In the genomic region with DNA sequence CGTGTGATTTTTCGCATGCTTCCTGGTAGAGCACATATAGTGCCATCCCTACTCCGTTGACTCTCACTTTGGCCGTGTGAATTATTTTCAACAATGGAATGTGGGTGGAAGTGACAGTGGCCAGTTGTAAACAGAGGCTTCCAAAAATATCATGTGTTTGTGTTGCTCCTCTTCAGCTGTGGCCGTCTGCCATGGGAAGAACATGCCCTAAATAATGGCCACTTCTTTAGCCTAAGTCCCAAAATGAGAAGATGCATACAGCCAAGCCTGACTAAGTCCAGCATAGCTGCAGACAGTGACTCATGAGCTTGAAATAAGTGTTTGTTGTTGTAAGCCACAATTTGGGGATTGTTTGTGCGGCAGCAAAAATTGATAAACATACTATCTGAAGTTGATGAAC, we compare ENCODE assay signal across 25 cellular contexts. TPM values are rescaled to one million over a fixed set of nuclear protein-coding genes. Genes with fewer than 3 reads are reported as not detected.
DNase-seq lines count a peak whose midpoint lies in the region; ATAC-seq, FAIRE-seq and TF ChIP-seq lines count a peak whose summit lies in the region.
"Had no signal": no experiment of that assay in that cellular context is flagged by ENCODE, and none has a peak within 500 bp of the region (broad histone marks: within the 10 kb centered on the region; RNA-seq: fewer than 3 reads in every experiment).

No MANE protein-coding gene starts in this region.

- POLR2A ChIA-PET in HCT116 (lab: Charles Lee) (no interaction called here), K562 (lab: Yijun Ruan, JAX) (interaction anchor here (1.0 kb wide), 1 partner anchor 167 kb away, joined by 3 read pairs; no protein-coding TSS in a partner anchor)
- POLR2A ChIA-PET in activated CD8-positive, alpha-beta T cell treated with anti-CD3 and anti-CD28 coated beads, Interleukin-2, amount 10 ng/mL, durations not matched to agents 7 days and 5 days (lab: Charles Lee) = interaction anchor here (1.1 kb wide), 1 partner anchor 165 kb away, joined by 3 read pairs; no protein-coding TSS in a partner anchor

- no peaks in the 10 kb centered on the region for H3K9me1 ChIP-seq in K562 (ENCODE audit: control insufficient read depth, insufficient read depth, low read length)

- H3K27me3 Mint-ChIP-seq in activated CD8-positive, alpha-beta T cell treated with anti-CD3 and anti-CD28 coated beads, Interleukin-2, amount 10 ng/mL, durations not matched to agents 7 days and 5 days (ENCODE audit: low read depth) = peaks cover 7% of the 10 kb centered on the region

- WGBS in K562 (ENCODE audit: insufficient coverage, low coverage, missing lambda C conversion rate) = 12% methylated on average over 6 of the region's 6 CpGs

- H3K36me3 ChIP-seq in HCT116 (ENCODE audit: control insufficient read depth in 1 of 2, insufficient read depth in 2 of 2, low read length in 2 of 2) = no peaks in the 10 kb centered on the region
- H3K36me3 ChIP-seq in K562 (ENCODE audit: control insufficient read depth, insufficient read depth, low read length) = no peaks in the 10 kb centered on the region
- no peaks in the 10 kb centered on the region for H3K36me3 ChIP-seq in skeletal muscle tissue (ENCODE audit: control insufficient read depth in 3 of 3, insufficient read depth in 3 of 3, low read length in 3 of 3)
- H3K36me3 ChIP-seq: ascending aorta, esophagus squamous epithelium, heart right ventricle, left lung, Peyer's patch, suprapubic skin, vagina had no signal

- peak overlapping the region; percentile 20 for H2AFZ ChIP-seq in HCT116 (ENCODE audit: low read depth, low read length, poor library complexity, severe bottlenecking)
- no peak overlapping the region for H2AFZ ChIP-seq in K562 (ENCODE audit: low read depth, low read length)
- H2AFZ ChIP-seq: parathyroid adenoma had no signal

- no peak overlapping the region for H3K27ac Mint-ChIP-seq in activated CD8-positive, alpha-beta T cell treated with anti-CD3 and anti-CD28 coated beads, Interleukin-2, amount 10 ng/mL, durations not matched to agents 7 days and 5 days
- H3K27ac Mint-ChIP-seq: activated CD8-positive, alpha-beta memory T cell treated with anti-CD3 and anti-CD28 coated beads, Interleukin-2, amount 10 ng/mL, durations not matched to agents 7 days and 5 days; activated naive CD4-positive, alpha-beta T cell treated with anti-CD3 and anti-CD28 coated beads, Interleukin-2, amount 50 U/mL, for 24 hours; CD4-positive, alpha-beta T cell; nephron progenitor cell had no signal

- H3K27me3 ChIP-seq in HCT116 (ENCODE audit: insufficient read depth, low read length) (no peaks in the 10 kb centered on the region), K562 (ENCODE audit: control insufficient read depth in 2 of 2, insufficient read depth in 2 of 2, low read length in 2 of 2) (no peaks in the 10 kb centered on the region; a peak in 1 of 5 replicates), skeletal muscle tissue (ENCODE audit: control insufficient read depth in 3 of 3, insufficient read depth in 3 of 3, low read length in 3 of 3) (no peaks in the 10 kb centered on the region)
- H3K27me3 ChIP-seq: ascending aorta, esophagus squamous epithelium, heart right ventricle, left lung, Peyer's patch, suprapubic skin, vagina had no signal

- TF ChIP-seq RAD21 in HCT116 (IDR thresholded peaks at IDR 0.05; ENCODE audit: low read depth) = no peak
- TF ChIP-seq RAD21 in K562 (CRISPR knock-in tag; conservative IDR thresholded peaks at IDR 0.05 in 1 of 2, IDR thresholded peaks at IDR 0.05 in 1 of 2) = no peak

- intact Hi-C loops in HCT116 (cut with micrococcal nuclease) = no loop called here
- intact Hi-C loops in K562 (cut with micrococcal nuclease) = no loop called here
- intact Hi-C loops in left cardiac atrium (cut with DNase I) = loop anchor here (10.0 kb wide), 2 partner anchors 48 to 58 kb away; no protein-coding TSS in a partner anchor

- H3K4me3 Mint-ChIP-seq in activated CD8-positive, alpha-beta T cell treated with anti-CD3 and anti-CD28 coated beads, Interleukin-2, amount 10 ng/mL, durations not matched to agents 7 days and 5 days = no peak overlapping the region
- H3K4me3 Mint-ChIP-seq: activated CD8-positive, alpha-beta memory T cell treated with anti-CD3 and anti-CD28 coated beads, Interleukin-2, amount 10 ng/mL, durations not matched to agents 7 days and 5 days; activated naive CD4-positive, alpha-beta T cell treated with anti-CD3 and anti-CD28 coated beads, Interleukin-2, amount 50 U/mL, for 24 hours; CD4-positive, alpha-beta T cell; nephron progenitor cell had no signal

- in situ Hi-C loops in K562 (cut with MboI) = no loop called here

- no peak overlapping the region for H3K27ac ChIP-seq in HCT116 (ENCODE audit: low read depth, low read length)
- no peak overlapping the region for H3K27ac ChIP-seq in K562 (ENCODE audit: extremely low read depth, low read depth, low read length)
- H3K27ac ChIP-seq in skeletal muscle tissue (ENCODE audit: low read depth, low read length) = no peak overlapping the region
- H3K27ac ChIP-seq: ascending aorta, esophagus squamous epithelium, left lung, parathyroid adenoma, Peyer's patch, suprapubic skin, vagina had no signal

- no peak for ATAC-seq in HCT116
- ATAC-seq in K562 = peak; percentile 41; the same call in 2 of the 3 replicates
- ATAC-seq in left cardiac atrium = peak; percentile 78 to 85
- no peak for ATAC-seq in activated CD8-positive, alpha-beta T cell treated with anti-CD3 and anti-CD28 coated beads, Interleukin-2, amount 10 ng/mL, durations not matched to agents 7 days and 5 days
- ATAC-seq: left lung had no signal

- H3K4me2 ChIP-seq in HCT116 (ENCODE audit: low read length) = no peak overlapping the region
- H3K4me2 ChIP-seq in K562 (ENCODE audit: insufficient read depth, low read length) = no peak overlapping the region
- H3K4me2 ChIP-seq: SK-N-SH had no signal

- H3K9me3 Mint-ChIP-seq in activated CD8-positive, alpha-beta T cell treated with anti-CD3 and anti-CD28 coated beads, Interleukin-2, amount 10 ng/mL, durations not matched to agents 7 days and 5 days (ENCODE audit: insufficient read depth) = peaks cover 12% of the 10 kb centered on the region
- H3K9me3 Mint-ChIP-seq: activated naive CD4-positive, alpha-beta T cell treated with anti-CD3 and anti-CD28 coated beads, Interleukin-2, amount 50 U/mL, for 24 hours had no signal

- TF ChIP-seq POLR2A in HCT116 (IDR thresholded peaks at IDR 0.05; ENCODE audit: borderline replicate concordance, extremely low read depth, insufficient read depth, insufficient read length) (no peak), K562 (conservative IDR thresholded peaks at IDR 0.05) (no peak)

- CTCF ChIA-PET in HCT116 (lab: Charles Lee) = no interaction called here
- CTCF ChIA-PET in K562 (lab: Yijun Ruan, JAX; ENCODE audit: low intra/inter-chr PET ratio) = no interaction called here
- CTCF ChIA-PET in activated CD8-positive, alpha-beta T cell treated with anti-CD3 and anti-CD28 coated beads, Interleukin-2, amount 10 ng/mL, durations not matched to agents 7 days and 5 days (lab: Charles Lee) = interaction anchor here (1.6 kb wide), 1 partner anchor 186 kb away, joined by 3 read pairs; no protein-coding TSS in a partner anchor

- RAD21 ChIA-PET in HCT116 (lab: Charles Lee; ENCODE audit: low non-redundant PET in 1 of 2, low total read pairs in 2 of 2, uncharacterized antibody in 2 of 2, unreplicated experiment in 2 of 2) = no interaction called here

- H4K20me1 ChIP-seq in HCT116 (ENCODE audit: insufficient read depth) = no peaks in the 10 kb centered on the region
- H4K20me1 ChIP-seq in K562 (replicated peaks; ENCODE audit: control insufficient read depth, insufficient read depth, low read length) = no peaks in the 10 kb centered on the region

- H3K9ac ChIP-seq in HCT116 (ENCODE audit: low read length) = no peak overlapping the region
- no peak overlapping the region for H3K9ac ChIP-seq in K562 (ENCODE audit: insufficient read depth in 1 of 2, low read depth in 2 of 2, low read length in 2 of 2)
- H3K9ac ChIP-seq in skeletal muscle tissue (ENCODE audit: low read depth in 1 of 3, low read length in 3 of 3) = no peak overlapping the region
- H3K9ac ChIP-seq: parathyroid adenoma, SK-N-SH had no signal

- BruUV-seq in HCT116 (replicated peaks; lab: Mats Ljungman, UMichigan) = no TSS peak
- BruUV-seq in K562 (replicated peaks; lab: Mats Ljungman, UMichigan) = no TSS peak

- TF ChIP-seq EP300 in K562 (IDR thresholded peaks at IDR 0.05; ENCODE audit: low read length) = no peak

- H3K4me1 Mint-ChIP-seq in activated CD8-positive, alpha-beta T cell treated with anti-CD3 and anti-CD28 coated beads, Interleukin-2, amount 10 ng/mL, durations not matched to agents 7 days and 5 days (ENCODE audit: low read depth) = peaks cover 29% of the 10 kb centered on the region
- H3K4me1 Mint-ChIP-seq: nephron progenitor cell had no signal

- FAIRE-seq in K562 (lab: Jason Lieb, UNC) = no peak

- H3K79me2 ChIP-seq in HCT116 (ENCODE audit: insufficient read depth, low read length) = no peaks in the 10 kb centered on the region
- H3K79me2 ChIP-seq in K562 (ENCODE audit: control insufficient read depth, insufficient read depth, low read length) = no peaks in the 10 kb centered on the region
- H3K79me2 ChIP-seq: parathyroid adenoma had no signal

- H3K9me2 ChIP-seq in HCT116 (ENCODE audit: insufficient read depth) = no peaks in the 10 kb centered on the region
- H3K9me2 ChIP-seq: SK-N-SH had no signal

- TF ChIP-seq CTCF in HCT116 (IDR thresholded peaks at IDR 0.05 in 2 of 3, conservative IDR thresholded peaks at IDR 0.05 in 1 of 3; ENCODE audit: borderline replicate concordance in 1 of 3, insufficient read depth in 1 of 3, low read depth in 2 of 3, low read length in 2 of 3) (no peak), K562 (IDR thresholded peaks at IDR 0.05 in 2 of 3, conservative IDR thresholded peaks at IDR 0.05 in 1 of 3; ENCODE audit: insufficient read depth in 2 of 3, low read depth in 1 of 3, low read length in 3 of 3) (no peak)

- H3K36me3 Mint-ChIP-seq in activated CD8-positive, alpha-beta T cell treated with anti-CD3 and anti-CD28 coated beads, Interleukin-2, amount 10 ng/mL, durations not matched to agents 7 days and 5 days (ENCODE audit: low read depth) = peaks cover 12% of the 10 kb centered on the region
- H3K36me3 Mint-ChIP-seq: activated naive CD4-positive, alpha-beta T cell treated with anti-CD3 and anti-CD28 coated beads, Interleukin-2, amount 50 U/mL, for 24 hours had no signal

- no peaks in the 10 kb centered on the region for H3K4me1 ChIP-seq in HCT116 (ENCODE audit: control insufficient read depth in 1 of 2, insufficient read depth in 2 of 2, low read length in 2 of 2)
- no peaks in the 10 kb centered on the region for H3K4me1 ChIP-seq in K562 (replicated peaks in 1 of 2; ENCODE audit: control insufficient read depth in 2 of 2, insufficient read depth in 2 of 2, low read length in 2 of 2)
- peaks cover 0 to 6% (median 5%) of the 10 kb centered on the region in 3 donors for H3K4me1 ChIP-seq in skeletal muscle tissue (ENCODE audit: control insufficient read depth in 3 of 3, insufficient read depth in 3 of 3, low read length in 3 of 3)
- H3K4me1 ChIP-seq: ascending aorta, heart right ventricle, left lung, parathyroid adenoma, suprapubic skin, vagina had no signal

- H3K9me3 ChIP-seq in HCT116 (ENCODE audit: control insufficient read depth in 1 of 2, insufficient read depth in 1 of 2, low read depth in 1 of 2, low read length in 2 of 2) = peaks cover 0 to 3% of the 10 kb centered on the region in 2 experiments; a peak in 1 of 4 replicates
- no peaks in the 10 kb centered on the region for H3K9me3 ChIP-seq in K562 (replicated peaks; ENCODE audit: control insufficient read depth, insufficient read depth, low read depth, low read length)
- H3K9me3 ChIP-seq in skeletal muscle tissue (ENCODE audit: control insufficient read depth in 3 of 3, low read length in 3 of 3) = no peaks in the 10 kb centered on the region
- H3K9me3 ChIP-seq: ascending aorta, esophagus squamous epithelium, heart right ventricle, Peyer's patch, SK-N-SH, suprapubic skin, vagina had no signal

- H3K4me3 ChIP-seq in HCT116 (replicated peaks in 1 of 2; ENCODE audit: low read depth in 1 of 2, low read length in 2 of 2) (no peak overlapping the region), K562 (no peak overlapping the region), skeletal muscle tissue (ENCODE audit: low read length in 3 of 3) (peak overlapping the region in 2 of 3 donors; percentile 6 to 22)
- H3K4me3 ChIP-seq: ascending aorta, esophagus squamous epithelium, heart right ventricle, left lung, Peyer's patch, suprapubic skin, vagina had no signal

- DNase-seq in HCT116 (ENCODE audit: low read depth, low spot score) (no peak), K562 (ENCODE audit: extremely low read depth in 1 of 4, low spot score in 3 of 4) (no peak), left cardiac atrium (peak; percentile 30), EL (no peak)
- no peak for DNase-seq in activated CD8-positive, alpha-beta T cell treated with anti-CD3 and anti-CD28 coated beads, Interleukin-2, amount 10 ng/mL, durations not matched to agents 7 days and 5 days
- no peak for DNase-seq in stimulated activated naive CD4-positive, alpha-beta T cell (lab: John Stamatoyannopoulos, UW)
- DNase-seq: activated CD4-positive, alpha-beta T cell treated with anti-CD3 and anti-CD28 coated beads for 48 hours; activated CD8-positive, alpha-beta memory T cell treated with anti-CD3 and anti-CD28 coated beads, Interleukin-2, amount 10 ng/mL, durations not matched to agents 7 days and 5 days; CD4-positive, alpha-beta T cell; DMS153; effector memory CD4-positive, alpha-beta T cell; esophagus squamous epithelium; heart right ventricle; left lung; NCI-H510A treated with DMSO at 0.1 percent for 48 hours; nephron progenitor cell; Peyer's patch; SK-N-SH; T-helper 2 cell had no signal

RNA-seq across cellular contexts. Expression of a gene that starts 8.9 kb away (rescaled TPM):
- total RNA-seq in HCT116 (2021; ENCODE audit: unreplicated experiment) = 54.7 TPM
- polyA plus RNA-seq in HCT116 (2012) = 15.3 and 21.2 TPM in 2 replicates
- total RNA-seq in K562 (2011; cell fraction: chromatin; rRNA removed; ENCODE audit: low replicate concordance) = 11.9 and 27.4 TPM in 2 replicates
- 9.7 and 13.2 TPM in 2 replicates for total RNA-seq in K562 (2011; cell fraction: nucleolus; rRNA removed)
- total RNA-seq in K562 (2011; cell fraction: nucleoplasm; rRNA removed) = 30.3 and 39.2 TPM in 2 replicates
- 23.4 and 26.3 TPM in 2 replicates for total RNA-seq in K562 (2014; rRNA removed)
- 54.1 and 64.5 TPM in 2 replicates for total RNA-seq in K562 (2014; rRNA removed; fragmentation: Illumina TruSeq; extraction: Trizol)
- total RNA-seq in K562 (2015; rRNA removed; fragmentation: Illumina TruSeq; extraction: Trizol) = 44.8 and 48.8 TPM in 2 replicates
- total RNA-seq in K562 (2021) = 49.6 and 53.0 TPM in 2 replicates
- polyA plus RNA-seq in K562 (2011; rRNA removed) = 36.6 and 42.8 TPM in 2 replicates
- 5.4 and 19.0 TPM in 2 replicates for polyA plus RNA-seq in K562 (2011; cell fraction: cytosol; rRNA removed)
- polyA plus RNA-seq in K562 (2011; cell fraction: nucleus; rRNA removed) = 3.5 and 10.8 TPM in 2 replicates
- polyA plus RNA-seq in K562 (2012) = 24.7 and 29.4 TPM in 2 replicates
- polyA plus RNA-seq in K562 (2014; fragmentation: Illumina TruSeq; extraction: Trizol) = 35.4 and 40.2 TPM in 2 replicates
- 10 to 100 TPM; 14.4 to 16.0 TPM for polyA plus RNA-seq in K562 (2014; fragmentation: Nextera tagmentation; extraction: Ambion mirVana)
- 20.5 and 22.4 TPM in 2 replicates for polyA plus RNA-seq in K562 (2014; rRNA removed)
- 67.7 and 99.4 TPM in 2 replicates for polyA minus RNA-seq in K562 (2011; rRNA and poly(A)+ RNA removed)
- polyA minus RNA-seq in K562 (2011; cell fraction: cytosol; rRNA and poly(A)+ RNA removed) = 22.2 and 26.7 TPM in 2 replicates
- polyA minus RNA-seq in K562 (2011; cell fraction: nucleus; rRNA and poly(A)+ RNA removed) = 9.6 and 21.9 TPM in 2 replicates
- 10 to 100 TPM; 54.1 to 58.5 TPM for total RNA-seq in left cardiac atrium
- total RNA-seq in skeletal muscle tissue = 60.0 TPM
- total RNA-seq in activated CD8-positive, alpha-beta T cell treated with anti-CD3 and anti-CD28 coated beads, Interleukin-2, amount 10 ng/mL, durations not matched to agents 7 days and 5 days = 10 to 100 TPM; 34.5 to 35.8 TPM

Comparison
In these comparisons a context has a peak if more than half of its experiments do, and no peak if none do; other contexts are left out.
1. ATAC-seq: peak in K562 (single experiment) and left cardiac atrium (2 of 2); none in HCT116 (single experiment) and activated CD8-positive, alpha-beta T cell treated with anti-CD3 and anti-CD28 coated beads, Interleukin-2, amount 10 ng/mL, durations not matched to agents 7 days and 5 days (single experiment).
2. H3K4me3 ChIP-seq: peak in skeletal muscle tissue (2 of 3); none in HCT116 (0 of 2) and K562 (single experiment).
3. intact Hi-C loops: an anchor here in left cardiac atrium (10.0 kb wide); none called in HCT116 and K562.